Comparison of ENCODE assay signal across 1 cellular context in the genomic region with DNA sequence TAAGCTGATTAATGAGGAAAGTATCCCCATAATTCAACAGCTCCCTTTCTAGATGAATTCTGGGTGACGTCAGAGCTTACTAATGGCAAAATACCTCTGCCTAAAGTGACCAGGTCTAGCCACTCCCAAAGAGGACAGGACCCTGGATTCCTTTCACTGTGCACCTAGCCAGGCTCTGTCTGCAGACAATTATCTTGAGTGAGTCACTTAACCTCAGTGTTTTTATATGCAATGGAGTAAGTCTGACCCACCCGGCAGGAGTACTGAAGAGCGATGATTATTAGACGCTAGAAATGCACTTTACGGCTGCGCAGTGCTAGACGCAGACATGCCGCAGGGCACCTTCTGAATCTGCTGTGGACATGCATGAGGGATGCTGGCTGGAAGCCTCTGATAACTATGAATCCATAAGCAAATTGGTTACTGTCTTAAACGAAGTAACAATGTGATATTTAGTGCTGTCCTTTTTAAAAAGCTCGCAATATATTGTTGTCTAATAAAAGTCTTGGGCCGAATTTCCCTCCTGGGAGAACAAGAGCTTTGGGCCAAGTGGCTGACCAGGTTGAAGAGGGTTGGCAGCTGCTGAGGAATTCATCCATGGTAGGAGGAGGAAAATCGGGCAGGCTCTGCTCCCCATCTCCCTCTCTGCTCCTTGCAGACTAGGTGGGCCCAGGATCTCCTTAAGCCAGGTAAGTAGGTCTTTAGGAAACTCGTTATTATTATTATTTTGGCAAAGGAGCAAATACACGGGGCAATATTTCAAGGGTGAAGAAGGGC.
A peak's percentile ranks its signal among the peaks of the same experiment; 100 is the strongest.
TF ChIP-seq lines count a peak whose summit lies in the region.

No MANE protein-coding gene starts in this region.

TF ChIP-seq in HEK293, 187 proteins besides CTCF, POLR2A, EP300 and RAD21 (continued from another document):
- TF ChIP-seq KLF9 (tag by site-specific recombination; IDR thresholded peaks at IDR 0.05; ENCODE audit: low read depth): no peak
- peak; percentile 63; the same call in 1 of the 2 replicates for TF ChIP-seq TRIM28 (IDR thresholded peaks at IDR 0.05; ENCODE audit: borderline replicate concordance, low read length)
- TF ChIP-seq ZNF600 (tag by site-specific recombination; IDR thresholded peaks at IDR 0.05): peak; percentile 45; the same call in 1 of the 2 replicates
- TF ChIP-seq, protein P1, sequence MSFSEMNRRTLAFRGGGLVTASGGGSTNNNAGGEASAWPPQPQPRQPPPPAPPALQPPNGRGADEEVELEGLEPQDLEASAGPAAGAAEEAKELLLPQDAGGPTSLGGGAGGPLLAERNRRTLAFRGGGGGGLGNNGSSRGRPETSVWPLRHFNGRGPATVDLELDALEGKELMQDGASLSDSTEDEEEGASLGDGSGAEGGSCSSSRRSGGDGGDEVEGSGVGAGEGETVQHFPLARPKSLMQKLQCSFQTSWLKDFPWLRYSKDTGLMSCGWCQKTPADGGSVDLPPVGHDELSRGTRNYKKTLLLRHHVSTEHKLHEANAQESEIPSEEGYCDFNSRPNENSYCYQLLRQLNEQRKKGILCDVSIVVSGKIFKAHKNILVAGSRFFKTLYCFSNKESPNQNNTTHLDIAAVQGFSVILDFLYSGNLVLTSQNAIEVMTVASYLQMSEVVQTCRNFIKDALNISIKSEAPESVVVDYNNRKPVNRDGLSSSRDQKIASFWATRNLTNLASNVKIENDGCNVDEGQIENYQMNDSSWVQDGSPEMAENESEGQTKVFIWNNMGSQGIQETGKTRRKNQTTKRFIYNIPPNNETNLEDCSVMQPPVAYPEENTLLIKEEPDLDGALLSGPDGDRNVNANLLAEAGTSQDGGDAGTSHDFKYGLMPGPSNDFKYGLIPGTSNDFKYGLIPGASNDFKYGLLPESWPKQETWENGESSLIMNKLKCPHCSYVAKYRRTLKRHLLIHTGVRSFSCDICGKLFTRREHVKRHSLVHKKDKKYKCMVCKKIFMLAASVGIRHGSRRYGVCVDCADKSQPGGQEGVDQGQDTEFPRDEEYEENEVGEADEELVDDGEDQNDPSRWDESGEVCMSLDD (tag by site-specific recombination; IDR thresholded peaks at IDR 0.05): no peak
- no peak for TF ChIP-seq ZNF785 (tag by site-specific recombination; IDR thresholded peaks at IDR 0.05)
- TF ChIP-seq, protein P2, sequence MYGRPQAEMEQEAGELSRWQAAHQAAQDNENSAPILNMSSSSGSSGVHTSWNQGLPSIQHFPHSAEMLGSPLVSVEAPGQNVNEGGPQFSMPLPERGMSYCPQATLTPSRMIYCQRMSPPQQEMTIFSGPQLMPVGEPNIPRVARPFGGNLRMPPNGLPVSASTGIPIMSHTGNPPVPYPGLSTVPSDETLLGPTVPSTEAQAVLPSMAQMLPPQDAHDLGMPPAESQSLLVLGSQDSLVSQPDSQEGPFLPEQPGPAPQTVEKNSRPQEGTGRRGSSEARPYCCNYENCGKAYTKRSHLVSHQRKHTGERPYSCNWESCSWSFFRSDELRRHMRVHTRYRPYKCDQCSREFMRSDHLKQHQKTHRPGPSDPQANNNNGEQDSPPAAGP (tag by site-specific recombination; IDR thresholded peaks at IDR 0.05): peak; percentile 76
- no peak for TF ChIP-seq ZNF394 (tag by site-specific recombination; IDR thresholded peaks at IDR 0.05; ENCODE audit: borderline replicate concordance)
- TF ChIP-seq, protein P3, sequence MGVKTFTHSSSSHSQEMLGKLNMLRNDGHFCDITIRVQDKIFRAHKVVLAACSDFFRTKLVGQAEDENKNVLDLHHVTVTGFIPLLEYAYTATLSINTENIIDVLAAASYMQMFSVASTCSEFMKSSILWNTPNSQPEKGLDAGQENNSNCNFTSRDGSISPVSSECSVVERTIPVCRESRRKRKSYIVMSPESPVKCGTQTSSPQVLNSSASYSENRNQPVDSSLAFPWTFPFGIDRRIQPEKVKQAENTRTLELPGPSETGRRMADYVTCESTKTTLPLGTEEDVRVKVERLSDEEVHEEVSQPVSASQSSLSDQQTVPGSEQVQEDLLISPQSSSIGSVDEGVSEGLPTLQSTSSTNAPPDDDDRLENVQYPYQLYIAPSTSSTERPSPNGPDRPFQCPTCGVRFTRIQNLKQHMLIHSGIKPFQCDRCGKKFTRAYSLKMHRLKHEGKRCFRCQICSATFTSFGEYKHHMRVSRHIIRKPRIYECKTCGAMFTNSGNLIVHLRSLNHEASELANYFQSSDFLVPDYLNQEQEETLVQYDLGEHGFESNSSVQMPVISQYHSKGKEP (tag by site-specific recombination; IDR thresholded peaks at IDR 0.05): peak; percentile 90
